8 cellular contexts compared by ENCODE assay signal in genomic region chr3:23944861-23945652, GRCh38.
DNase-seq lines count a peak whose midpoint lies in the region; ATAC-seq and TF ChIP-seq lines count a peak whose summit lies in the region.

Gene NR1D2 (plus strand): TSS chr3:23945286. CDS start chr3:23945579, 293 bp downstream.

- in situ Hi-C loops in T47D (cut with HindIII; ENCODE audit: low pct_unique_long_range_greater_than_20kb, low sequenced_read_pairs) = no loop called here

- TF ChIP-seq CTCF in VCaP (conservative IDR thresholded peaks at IDR 0.05) = no peak; the same call in 1 of the 2 replicates

- DNase-seq in NCI-H2107 (lab: John Stamatoyannopoulos, UW) = peak; percentile 17
- DNase-seq in NCI-H2107 treated with DMSO at 0.1 percent for 48 hours (lab: John Stamatoyannopoulos, UW; ENCODE audit: unreplicated experiment) = no peak
- DNase-seq in NCI-H1105 treated with DMSO at 0.1 percent for 48 hours (lab: John Stamatoyannopoulos, UW) = peak; percentile 54
- DNase-seq in T47D (ENCODE audit: low read depth in 1 of 2, low spot score in 1 of 2) = peak; percentile 73 to 85
- peak; percentile 89 for DNase-seq in iPS-NIHi11 (ENCODE audit: low spot score)

- H3K4me3 ChIP-seq in skin epidermis = peak within 1 kb of the TSS; percentile 61 to 100 (median 88)

- H3K27ac ChIP-seq in VCaP = peak within 1 kb of the TSS; percentile 91
- peak within 1 kb of the TSS; percentile 79 to 100 (median 95) for H3K27ac ChIP-seq in skin epidermis

- peak; percentile 51 for ATAC-seq in HG02763 (IDR thresholded peaks at IDR 0.05; ENCODE audit: unreplicated experiment)
